31 cellular contexts compared by ENCODE assay signal in genomic region chr6:147053311-147053921, GRCh38.
DNase-seq lines count a peak whose midpoint lies in the region; ATAC-seq and TF ChIP-seq lines count a peak whose summit lies in the region.
"Had no signal": no experiment of that assay in that cellular context is flagged by ENCODE, and none has a peak within 500 bp of the region (broad histone marks: within the 10 kb centered on the region; RNA-seq: fewer than 3 reads in every experiment).

No MANE protein-coding gene starts in this region.

- no peak overlapping the region for H3K4me3 Mint-ChIP-seq in type B pancreatic cell
- H3K4me3 Mint-ChIP-seq: activated B cell treated with CpG ODN at 0.5 μM for 24 hours; activated naive CD8-positive, alpha-beta T cell; activated T-cell treated with anti-CD3 and anti-CD28 coated beads, Interleukin-2, amount 50 U/mL, for 24 hours; CD14-positive monocyte; HFFc6; naive thymus-derived CD4-positive, alpha-beta T cell had no signal

- no peak overlapping the region for H3K9ac ChIP-seq in NT2/D1 (ENCODE audit: insufficient read length, low read depth)

- peaks cover 7% of the 10 kb centered on the region for H3K9me3 Mint-ChIP-seq in type B pancreatic cell
- H3K9me3 Mint-ChIP-seq: activated B cell treated with CpG ODN at 0.5 μM for 24 hours; activated T-cell treated with anti-CD3 and anti-CD28 coated beads, Interleukin-2, amount 50 U/mL, for 24 hours; HFFc6 had no signal

- H3K27ac Mint-ChIP-seq in type B pancreatic cell, result no peak overlapping the region
- H3K27ac Mint-ChIP-seq: activated B cell treated with CpG ODN at 0.5 μM for 24 hours; activated naive CD8-positive, alpha-beta T cell; activated T-cell treated with anti-CD3 and anti-CD28 coated beads, Interleukin-2, amount 50 U/mL, for 24 hours; HFFc6; naive thymus-derived CD4-positive, alpha-beta T cell had no signal

- no peaks in the 10 kb centered on the region for H3K9me3 ChIP-seq in NT2/D1 (ENCODE audit: insufficient read depth, low read length)
- H3K9me3 ChIP-seq: breast epithelium, Caco-2, MG63, prostate gland, SJSA1, tibial nerve had no signal

- no peak overlapping the region for H3K4me3 ChIP-seq in NT2/D1 (ENCODE audit: insufficient read length, low read depth)
- H3K4me3 ChIP-seq: breast epithelium, K562, MG63, prostate gland, SJSA1, tibial nerve had no signal

- H3K36me3 ChIP-seq in NT2/D1 (ENCODE audit: insufficient read depth, insufficient read length, low read length), result no peaks in the 10 kb centered on the region
- H3K36me3 ChIP-seq: breast epithelium, MG63, prostate gland, SJSA1, tibial nerve had no signal

- TF ChIP-seq CTCF in type B pancreatic cell (conservative IDR thresholded peaks at IDR 0.05), result no peak

- peaks cover 4% of the 10 kb centered on the region for H3K4me1 Mint-ChIP-seq in type B pancreatic cell (ENCODE audit: unreplicated experiment)
- H3K4me1 Mint-ChIP-seq: activated B cell treated with CpG ODN at 0.5 μM for 24 hours had no signal

- no peaks in the 10 kb centered on the region for H3K4me1 ChIP-seq in NT2/D1 (ENCODE audit: insufficient read depth, insufficient read length)
- H3K4me1 ChIP-seq: breast epithelium, Caco-2, prostate gland, tibial nerve had no signal

- H3K27me3 Mint-ChIP-seq in type B pancreatic cell, result peaks cover 6% of the 10 kb centered on the region
- H3K27me3 Mint-ChIP-seq: activated B cell treated with CpG ODN at 0.5 μM for 24 hours; activated naive CD8-positive, alpha-beta T cell; activated T-cell treated with anti-CD3 and anti-CD28 coated beads, Interleukin-2, amount 50 U/mL, for 24 hours; naive thymus-derived CD4-positive, alpha-beta T cell had no signal

- no peaks in the 10 kb centered on the region for H3K36me3 Mint-ChIP-seq in type B pancreatic cell
- H3K36me3 Mint-ChIP-seq: CD14-positive monocyte had no signal

- ATAC-seq in HG02798 (IDR thresholded peaks at IDR 0.05; ENCODE audit: poor library complexity, unreplicated experiment), result no peak
- ATAC-seq: naive thymus-derived CD4-positive, alpha-beta T cell; sciatic nerve had no signal

- DNase-seq in NCI-H2171 treated with DMSO at 0.1 percent for 48 hours (lab: John Stamatoyannopoulos, UW) (peak; percentile 31), NCI-H2171 (lab: John Stamatoyannopoulos, UW) (no peak), NT2/D1 (ENCODE audit: low read depth, low spot score) (peak; percentile 48), iPS DF 4.7 (ENCODE audit: extremely low read depth, low spot score) (peak; percentile 49), SW480 (ENCODE audit: low spot score) (no peak), type B pancreatic cell (ENCODE audit: extremely low spot score, unreplicated experiment) (no peak), anterior cingulate cortex (lab: John Stamatoyannopoulos, UW) (no peak)
- DNase-seq: 8988T; activated B cell treated with CpG ODN at 0.5 μM for 24 hours; activated CD4-positive, alpha-beta T cell treated with anti-CD3 and anti-CD28 coated beads, Interleukin-2, amount 50 U/mL, for 1 hour; activated effector memory CD4-positive, alpha-beta T cell treated with anti-CD3 and anti-CD28 coated beads, Interleukin-2, amount 50 U/mL, for 16 hours; activated T-cell treated with anti-CD3 and anti-CD28 coated beads, Interleukin-2, amount 50 U/mL, for 24 hours; Caco-2; HFFc6; hypothalamus; MG63; naive thymus-derived CD4-positive, alpha-beta T cell; NCI-H2029 treated with DMSO at 0.1 percent for 48 hours; OCI-M1; stimulated activated CD4-positive, alpha-beta T cell treated with anti-CD3 and anti-CD28 coated beads, Interleukin-12 subunit alpha, Interleukin-12 subunit beta, amount 100 ng/mL, for 4 hours; stimulated activated CD4-positive, alpha-beta T cell treated with anti-CD3 and anti-CD28 coated beads, Interleukin-4, amount 100 ng/mL, for 24 hours; T-helper 1 cell had no signal

- no peaks in the 10 kb centered on the region for H3K27me3 ChIP-seq in NT2/D1 (ENCODE audit: insufficient read depth, insufficient read length)
- H3K27me3 ChIP-seq: breast epithelium, MG63, tibial nerve had no signal

Comparison
In these comparisons a context has a peak if more than half of its experiments do, and no peak if none do; other contexts are left out.
1. DNase-seq: peak in NCI-H2171 treated with DMSO at 0.1 percent for 48 hours (single experiment), NT2/D1 (single experiment) and iPS DF 4.7 (single experiment); none in NCI-H2171 (single experiment), SW480 (single experiment), type B pancreatic cell (single experiment) and anterior cingulate cortex (0 of 58).